Comparison of ENCODE assay signal across 10 cellular contexts in genomic region chr15:95620934-95621579, GRCh38.
DNase-seq lines count a peak whose midpoint lies in the region; ATAC-seq and TF ChIP-seq lines count a peak whose summit lies in the region.
"Had no signal": no experiment of that assay in that cellular context is flagged by ENCODE, and none has a peak within 500 bp of the region (broad histone marks: within the 10 kb centered on the region; RNA-seq: fewer than 3 reads in every experiment).

No MANE protein-coding gene starts in this region.

- no peak for TF ChIP-seq CTCF in omental fat pad (IDR thresholded peaks at IDR 0.05)

- no peak overlapping the region for H3K4me3 ChIP-seq in effector memory CD4-positive, alpha-beta T cell (ENCODE audit: insufficient read depth, low read depth, low read length, poor library complexity, severe bottlenecking)

- no peaks in the 10 kb centered on the region for H3K27me3 Mint-ChIP-seq in T-helper 2 cell treated with Interferon-gamma antibody and Interleukin-4, amounts not matched to agents 5 μg/mL and 100 μg/mL, for 36 hours (ENCODE audit: low read depth)
- H3K27me3 Mint-ChIP-seq in activated T-helper 1 cell treated with anti-CD3 and anti-CD28 coated beads, Interleukin-12 subunit alpha, Interleukin-12 subunit beta, Interleukin-2, Interleukin-4 antibody, amounts not matched to agents 30 ng/mL and 10 ng/mL and 1 ng/mL, durations not matched to agents 14 hours and 24 hours and 36 hours (ENCODE audit: insufficient read depth), result no peaks in the 10 kb centered on the region

- peaks cover 13% of the 10 kb centered on the region for H3K9me3 Mint-ChIP-seq in T-helper 2 cell treated with Interferon-gamma antibody and Interleukin-4, amounts not matched to agents 5 μg/mL and 100 μg/mL, for 36 hours
- H3K9me3 Mint-ChIP-seq in activated T-helper 1 cell treated with anti-CD3 and anti-CD28 coated beads, Interleukin-12 subunit alpha, Interleukin-12 subunit beta, Interleukin-2, Interleukin-4 antibody, amounts not matched to agents 30 ng/mL and 10 ng/mL and 1 ng/mL, durations not matched to agents 14 hours and 24 hours and 36 hours, result peaks cover 3% of the 10 kb centered on the region

- intact Hi-C loops in activated T-helper 1 cell treated with anti-CD3 and anti-CD28 coated beads, Interleukin-12 subunit alpha, Interleukin-12 subunit beta, Interleukin-2, Interleukin-4 antibody, amounts not matched to agents 30 ng/mL and 10 ng/mL and 1 ng/mL, durations not matched to agents 14 hours and 24 hours and 36 hours (cut with micrococcal nuclease), result loop anchor here (1.0 to 10.0 kb wide), 2 partner anchors 64 to 116 kb away; no protein-coding TSS in a partner anchor

- H3K4me1 Mint-ChIP-seq in T-helper 2 cell treated with Interferon-gamma antibody and Interleukin-4, amounts not matched to agents 5 μg/mL and 100 μg/mL, for 36 hours (ENCODE audit: low read depth), result peaks cover 7% of the 10 kb centered on the region
- peaks cover 12% of the 10 kb centered on the region for H3K4me1 Mint-ChIP-seq in activated T-helper 1 cell treated with anti-CD3 and anti-CD28 coated beads, Interleukin-12 subunit alpha, Interleukin-12 subunit beta, Interleukin-2, Interleukin-4 antibody, amounts not matched to agents 30 ng/mL and 10 ng/mL and 1 ng/mL, durations not matched to agents 14 hours and 24 hours and 36 hours (ENCODE audit: low read depth)

- H3K27ac ChIP-seq in effector memory CD4-positive, alpha-beta T cell (ENCODE audit: insufficient read depth, low read length, poor library complexity, severe bottlenecking), result no peak overlapping the region
- H3K27ac ChIP-seq: parathyroid adenoma had no signal

- no peaks in the 10 kb centered on the region for H3K36me3 Mint-ChIP-seq in T-helper 2 cell treated with Interferon-gamma antibody and Interleukin-4, amounts not matched to agents 5 μg/mL and 100 μg/mL, for 36 hours (ENCODE audit: low read depth)
- peaks cover 3% of the 10 kb centered on the region for H3K36me3 Mint-ChIP-seq in activated T-helper 1 cell treated with anti-CD3 and anti-CD28 coated beads, Interleukin-12 subunit alpha, Interleukin-12 subunit beta, Interleukin-2, Interleukin-4 antibody, amounts not matched to agents 30 ng/mL and 10 ng/mL and 1 ng/mL, durations not matched to agents 14 hours and 24 hours and 36 hours (ENCODE audit: low read depth)

- H3K36me3 ChIP-seq in effector memory CD4-positive, alpha-beta T cell (ENCODE audit: control insufficient read depth, insufficient read depth, low read length), result no peaks in the 10 kb centered on the region

- DNase-seq in T-helper 2 cell treated with Interferon-gamma antibody and Interleukin-4, amounts not matched to agents 5 μg/mL and 100 μg/mL, for 36 hours (ENCODE audit: low spot score), result no peak
- DNase-seq in T-helper 2 cell, result no peak
- no peak for DNase-seq in activated T-helper 1 cell treated with anti-CD3 and anti-CD28 coated beads, Interleukin-12 subunit alpha, Interleukin-12 subunit beta, Interleukin-2, Interleukin-4 antibody, amounts not matched to agents 30 ng/mL and 10 ng/mL and 1 ng/mL, durations not matched to agents 14 hours and 24 hours and 36 hours (ENCODE audit: low spot score)
- no peak for DNase-seq in omental fat pad (ENCODE audit: low spot score)
- DNase-seq in GM19238 (ENCODE audit: insufficient read length, low spot score), result no peak
- no peak for DNase-seq in effector memory CD4-positive, alpha-beta T cell
- DNase-seq in superior temporal gyrus (ENCODE audit: extremely low spot score), result no peak
- DNase-seq: activated CD4-positive, CD25-positive, alpha-beta regulatory T cell treated with anti-CD3 and anti-CD28 coated beads, Interleukin-2, amount 50 U/mL, for 72 hours had no signal

- H3K9me3 ChIP-seq in effector memory CD4-positive, alpha-beta T cell (ENCODE audit: control insufficient read depth, low read length), result no peaks in the 10 kb centered on the region

- H3K4me3 Mint-ChIP-seq in T-helper 2 cell treated with Interferon-gamma antibody and Interleukin-4, amounts not matched to agents 5 μg/mL and 100 μg/mL, for 36 hours, result peak overlapping the region; percentile 45
- H3K4me3 Mint-ChIP-seq in activated T-helper 1 cell treated with anti-CD3 and anti-CD28 coated beads, Interleukin-12 subunit alpha, Interleukin-12 subunit beta, Interleukin-2, Interleukin-4 antibody, amounts not matched to agents 30 ng/mL and 10 ng/mL and 1 ng/mL, durations not matched to agents 14 hours and 24 hours and 36 hours, result peak overlapping the region; percentile 8

- no peak overlapping the region for H3K27ac Mint-ChIP-seq in T-helper 2 cell treated with Interferon-gamma antibody and Interleukin-4, amounts not matched to agents 5 μg/mL and 100 μg/mL, for 36 hours
- peak overlapping the region; percentile 70 for H3K27ac Mint-ChIP-seq in activated T-helper 1 cell treated with anti-CD3 and anti-CD28 coated beads, Interleukin-12 subunit alpha, Interleukin-12 subunit beta, Interleukin-2, Interleukin-4 antibody, amounts not matched to agents 30 ng/mL and 10 ng/mL and 1 ng/mL, durations not matched to agents 14 hours and 24 hours and 36 hours

- ATAC-seq in HG02610 (IDR thresholded peaks at IDR 0.05; ENCODE audit: unreplicated experiment), result peak; percentile 76
- ATAC-seq in omental fat pad (ENCODE audit: low FRiP score), result peak; percentile 88

- no peaks in the 10 kb centered on the region for H3K4me1 ChIP-seq in effector memory CD4-positive, alpha-beta T cell (ENCODE audit: control insufficient read depth, insufficient read depth, low read length, poor library complexity, severe bottlenecking)
- H3K4me1 ChIP-seq: parathyroid adenoma had no signal

- H3K27me3 ChIP-seq in effector memory CD4-positive, alpha-beta T cell (replicated peaks; ENCODE audit: control insufficient read depth, insufficient read depth, low read length, poor library complexity, severe bottlenecking), result no peaks in the 10 kb centered on the region
